Comparison of ENCODE assay signal across 14 cellular contexts in genomic region chr22:43889366-43890253, GRCh38. TPM values are rescaled to one million over a fixed set of nuclear protein-coding genes. Genes with fewer than 3 reads are reported as not detected.
DNase-seq lines count a peak whose midpoint lies in the region; ATAC-seq and TF ChIP-seq lines count a peak whose summit lies in the region.
"Had no signal": no experiment of that assay in that cellular context is flagged by ENCODE, and none has a peak within 500 bp of the region (broad histone marks: within the 10 kb centered on the region; RNA-seq: fewer than 3 reads in every experiment).

No MANE protein-coding gene starts in this region.

- ATAC-seq in Panc1 (peak; percentile 46; the same call in 1 of the 2 replicates), HG03139 (IDR thresholded peaks at IDR 0.05; ENCODE audit: unreplicated experiment) (no peak)

- no peak overlapping the region for H3K27ac ChIP-seq in Panc1 (ENCODE audit: low read length)
- no peak overlapping the region for H3K27ac ChIP-seq in RWPE1

- H3K4me3 ChIP-seq in Panc1 (ENCODE audit: low read depth in 2 of 2, low read length in 2 of 2) (no peak overlapping the region), epithelial cell of proximal tubule (ENCODE audit: low read depth, low read length) (no peak overlapping the region)

- no peaks in the 10 kb centered on the region for H3K36me3 ChIP-seq in Panc1 (ENCODE audit: control insufficient read depth, insufficient read depth, low read length)

- POLR2A ChIA-PET in Panc1 (lab: Charles Lee): no interaction called here
- POLR2A ChIA-PET in RWPE1 (lab: Yijun Ruan, JAX; ENCODE audit: low non-redundant PET): no interaction called here

- intact Hi-C loops in Panc1 (cut with micrococcal nuclease; ENCODE audit: unreplicated experiment): no loop called here

- no TSS peak for BruUV-seq in Panc1 (replicated peaks; lab: Mats Ljungman, UMichigan)

- CTCF ChIA-PET in Panc1 (lab: Charles Lee): interaction anchor here (0.5 kb wide), 1 partner anchor 88 kb away, joined by 7 read pairs; no protein-coding TSS in a partner anchor
- CTCF ChIA-PET in RWPE1 (lab: Yijun Ruan, JAX): interaction anchor here (0.5 to 0.6 kb wide), 3 partner anchors 56 to 670 kb away, joined by 3 to 4 read pairs (median 4); no protein-coding TSS in a partner anchor

- TF ChIP-seq CTCF in Panc1 (IDR thresholded peaks at IDR 0.05): no peak
- TF ChIP-seq CTCF in epithelial cell of proximal tubule (conservative IDR thresholded peaks at IDR 0.05; ENCODE audit: low read depth, low read length): peak; percentile 27
- no peak for TF ChIP-seq CTCF in RWPE1 (conservative IDR thresholded peaks at IDR 0.05; ENCODE audit: low read depth)

- H3K9me3 ChIP-seq in Panc1 (ENCODE audit: control insufficient read depth, insufficient read depth, low read depth, low read length): no peaks in the 10 kb centered on the region

- no peaks in the 10 kb centered on the region; the same call in 1 of the 2 replicates for H3K27me3 ChIP-seq in Panc1 (ENCODE audit: control insufficient read depth, insufficient read depth, low read length)

- H3K4me1 ChIP-seq in Panc1 (ENCODE audit: control insufficient read depth, insufficient read depth, low read length): no peaks in the 10 kb centered on the region

- DNase-seq in GM03348 (ENCODE audit: low spot score) (peak; percentile 51), Panc1 (ENCODE audit: low read depth, low spot score) (no peak), epithelial cell of proximal tubule (ENCODE audit: low read depth) (no peak), putamen (ENCODE audit: low spot score) (peak; percentile 50), NCI-H2107 (lab: John Stamatoyannopoulos, UW) (no peak), RWPE1 (ENCODE audit: low spot score) (no peak), globus pallidus (ENCODE audit: low spot score) (no peak)
- DNase-seq: DND-41, NCI-H1436 treated with DMSO at 0.1 percent for 48 hours, retina, T-helper 2 cell had no signal

- in situ Hi-C loops in Panc1 (cut with HindIII; ENCODE audit: low pct_unique_long_range_greater_than_20kb, low sequenced_read_pairs): no loop called here

RNA-seq across cellular contexts. Expression of gene PNPLA5, which starts 2.2 kb away (rescaled TPM):
- not detected for total RNA-seq in Panc1 (2021; ENCODE audit: unreplicated experiment)
- polyA plus RNA-seq in Panc1 (2012; ENCODE audit: insufficient read length): 0.11 TPM
- total RNA-seq in epithelial cell of proximal tubule: not detected in 2 replicates
- total RNA-seq: HT1080, mucosa of gallbladder had no signal

RNA-seq across cellular contexts. Expression of gene SULT4A1, which starts 27.3 kb away (rescaled TPM):
- total RNA-seq in Panc1 (2021; ENCODE audit: unreplicated experiment) (12.0 TPM), epithelial cell of proximal tubule (0.51 and 2.1 TPM in 2 replicates)
- 10.0 TPM for polyA plus RNA-seq in Panc1 (2012; ENCODE audit: insufficient read length)

RNA-seq across cellular contexts. Expression of gene PNPLA3, which starts 34.0 kb away (rescaled TPM):
- total RNA-seq in Panc1 (2021; ENCODE audit: unreplicated experiment): 4.9 TPM
- polyA plus RNA-seq in Panc1 (2012; ENCODE audit: insufficient read length): 3.8 TPM
- 7.6 and 12.4 TPM in 2 replicates for total RNA-seq in epithelial cell of proximal tubule

Comparison
In these comparisons a context has a peak if more than half of its experiments do, and no peak if none do; other contexts are left out.
1. DNase-seq: peak in GM03348 (single experiment) and putamen (single experiment); none in Panc1 (single experiment), epithelial cell of proximal tubule (single experiment), NCI-H2107 (single experiment), RWPE1 (single experiment) and globus pallidus (single experiment).